In the genomic region with DNA sequence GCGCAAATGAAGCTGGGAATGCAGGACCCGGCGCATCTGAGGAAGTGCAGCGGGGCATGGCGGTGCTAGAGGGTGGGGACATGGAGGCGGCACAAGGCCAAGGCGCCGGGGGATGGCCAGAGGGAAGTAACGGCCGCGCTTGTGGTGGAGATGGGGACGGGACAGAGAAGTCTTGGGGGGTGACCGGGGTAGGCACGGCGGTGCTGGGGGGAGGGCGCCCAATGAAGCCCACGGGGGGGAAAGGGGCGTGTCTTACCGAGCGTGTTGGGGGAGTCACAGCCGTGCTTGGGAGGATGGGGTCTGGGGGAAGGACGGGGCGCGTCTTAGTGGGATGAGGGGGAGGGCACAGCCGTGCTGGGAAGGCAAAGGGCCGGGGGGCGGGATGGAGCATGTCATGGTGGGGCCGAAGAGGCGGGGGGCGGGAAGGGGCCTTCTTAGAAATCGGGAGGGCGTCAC, we compare ENCODE assay signal across 8 cellular contexts. TPM values are rescaled to one million over a fixed set of nuclear protein-coding genes. Genes with fewer than 3 reads are reported as not detected.
DNase-seq lines count a peak whose midpoint lies in the region; ATAC-seq, FAIRE-seq and TF ChIP-seq lines count a peak whose summit lies in the region.

No MANE protein-coding gene starts in this region.

- H3K4me1 Mint-ChIP-seq in CD4-positive, alpha-beta T cell (ENCODE audit: low read depth): no peaks in the 10 kb centered on the region
- peaks cover 0 to 4% (median 4%) of the 10 kb centered on the region in 3 donors for H3K4me1 Mint-ChIP-seq in T-cell

- no peaks in the 10 kb centered on the region for H3K27me3 Mint-ChIP-seq in CD4-positive, alpha-beta T cell
- peaks cover 6 to 12% of the 10 kb centered on the region in 2 donors for H3K27me3 Mint-ChIP-seq in T-cell

- H3K23ac ChIP-seq in neuronal stem cell (ENCODE audit: low read depth, low read length, poor library complexity): peak overlapping the region; percentile 73

- CTCF ChIA-PET in CD4-positive, alpha-beta T cell (lab: Charles Lee): no interaction called here
- CTCF ChIA-PET in T-cell (lab: Charles Lee) (no interaction called here), GM10248 (lab: Yijun Ruan, JAX) (no interaction called here)

- no peak overlapping the region for H3K4ac ChIP-seq in neuronal stem cell (ENCODE audit: low read length)

- no peaks in the 10 kb centered on the region for H3K79me1 ChIP-seq in neuronal stem cell (ENCODE audit: low read depth, low read length)

- no peak overlapping the region for H2AK5ac ChIP-seq in neuronal stem cell (ENCODE audit: low read depth, low read length)

- DNase-seq in CD4-positive, alpha-beta T cell: no peak
- peak in 2 of 34 experiments; percentile 0 to 12 for DNase-seq in T-cell
- DNase-seq in frontal cortex (ENCODE audit: low spot score in 2 of 2): peak; percentile 22 to 31
- DNase-seq in neuronal stem cell (ENCODE audit: low spot score): no peak
- DNase-seq in GM10248 (ENCODE audit: extremely low spot score): no peak

- no peaks in the 10 kb centered on the region for H3K9me3 ChIP-seq in CD4-positive, alpha-beta T cell (ENCODE audit: control insufficient read depth, low read length)
- H3K9me3 ChIP-seq in neuronal stem cell (replicated peaks in 1 of 2; ENCODE audit: control insufficient read depth in 2 of 2, insufficient read depth in 1 of 2, low read depth in 1 of 2, low read length in 2 of 2): peaks cover 0 to 10% of the 10 kb centered on the region in 2 donors

- no peaks in the 10 kb centered on the region for H3K4me1 ChIP-seq in neuronal stem cell (ENCODE audit: control insufficient read depth in 2 of 2, insufficient read depth in 1 of 2, low read depth in 1 of 2, low read length in 2 of 2)

- peak overlapping the region; percentile 62 for H3K4me2 ChIP-seq in neuronal stem cell (ENCODE audit: insufficient read depth, low read length, poor library complexity, severe bottlenecking)

- no peak overlapping the region for H2BK120ac ChIP-seq in neuronal stem cell (ENCODE audit: low read depth, low read length)

- TF ChIP-seq CTCF in CD4-positive, alpha-beta T cell (IDR thresholded peaks at IDR 0.05): no peak
- TF ChIP-seq CTCF in GM10248 (IDR thresholded peaks at IDR 0.05; ENCODE audit: control extremely low read depth, extremely low read depth, low read depth, missing control alignments): no peak

- peak overlapping the region; percentile 95 for H2AFZ ChIP-seq in neuronal stem cell (ENCODE audit: low read length)

- H3K9me3 Mint-ChIP-seq in CD4-positive, alpha-beta T cell: no peaks in the 10 kb centered on the region
- H3K9me3 Mint-ChIP-seq in T-cell: no peaks in the 10 kb centered on the region

- no CpG with 5 or more reads among the region's 32 CpGs for WGBS in neuronal stem cell (ENCODE audit: extremely low coverage in 2 of 2, insufficient read length in 2 of 2, insufficient replicate concordance in 1 of 2), 2 donors

- H3K36me3 ChIP-seq in neuronal stem cell (replicated peaks in 1 of 2; ENCODE audit: control insufficient read depth in 2 of 2, insufficient read depth in 2 of 2, low read length in 2 of 2): no peaks in the 10 kb centered on the region

- no peaks in the 10 kb centered on the region for H3K27me3 ChIP-seq in CD4-positive, alpha-beta T cell (ENCODE audit: control insufficient read depth, insufficient read depth, low read length)
- peaks cover 0 to 15% (median 0%) of the 10 kb centered on the region in 3 experiments for H3K27me3 ChIP-seq in neuronal stem cell (ENCODE audit: control insufficient read depth in 3 of 3, insufficient read depth in 3 of 3, low read depth in 1 of 3, low read length in 3 of 3)

- H3K27ac ChIP-seq in CD4-positive, alpha-beta T cell (ENCODE audit: low read depth, low read length): no peak overlapping the region
- H3K27ac ChIP-seq in neuronal stem cell (replicated peaks; ENCODE audit: low read length): peak overlapping the region; percentile 89

- POLR2A ChIA-PET in CD4-positive, alpha-beta T cell (lab: Charles Lee): no interaction called here
- POLR2A ChIA-PET in T-cell (lab: Charles Lee): interaction anchor here in 1 of 2 donors (0.6 kb wide), 1 partner anchor 173 kb away, joined by 4 read pairs; no protein-coding TSS in a partner anchor
- POLR2A ChIA-PET in GM10248 (lab: Yijun Ruan, JAX): no interaction called here

- peak overlapping the region; percentile 71 for H3K14ac ChIP-seq in neuronal stem cell (ENCODE audit: low read length)

- H3K27ac Mint-ChIP-seq in CD4-positive, alpha-beta T cell: no peak overlapping the region
- H3K27ac Mint-ChIP-seq in T-cell: peak overlapping the region; percentile 22 to 27

- ATAC-seq in CD4-positive, alpha-beta T cell (ENCODE audit: poor library complexity): no peak
- peak in 1 of 4 experiments; percentile 15 for ATAC-seq in T-cell (replicated peaks in 1 of 4)
- no peak for ATAC-seq in GM19467 (IDR thresholded peaks at IDR 0.05; ENCODE audit: unreplicated experiment)
- ATAC-seq in HG02571 (IDR thresholded peaks at IDR 0.05; ENCODE audit: unreplicated experiment): no peak
- no peak for ATAC-seq in HG03460 (IDR thresholded peaks at IDR 0.05; ENCODE audit: unreplicated experiment)

- peak overlapping the region; percentile 51 to 70 for H3K4me3 ChIP-seq in neuronal stem cell (ENCODE audit: low read length in 2 of 2)

- intact Hi-C loops in CD4-positive, alpha-beta T cell (cut with DNase I, micrococcal nuclease): no loop called here

- no peak overlapping the region for H2BK5ac ChIP-seq in neuronal stem cell (ENCODE audit: low read length)

- peak overlapping the region; percentile 82 for H3K4me3 Mint-ChIP-seq in CD4-positive, alpha-beta T cell
- peak overlapping the region; percentile 45 to 72 (median 59) for H3K4me3 Mint-ChIP-seq in T-cell

- FAIRE-seq in frontal cortex (lab: Jason Lieb, UNC): no peak

- H3K18ac ChIP-seq in neuronal stem cell (ENCODE audit: low read length): peak overlapping the region; percentile 64

- H2BK12ac ChIP-seq in neuronal stem cell (ENCODE audit: low read length): no peak overlapping the region

- no peak overlapping the region for H4K8ac ChIP-seq in neuronal stem cell (ENCODE audit: low read depth, low read length)

- no peak overlapping the region for H4K91ac ChIP-seq in neuronal stem cell (ENCODE audit: low read depth, low read length, poor library complexity)

- no peaks in the 10 kb centered on the region for H3K36me3 Mint-ChIP-seq in CD4-positive, alpha-beta T cell (ENCODE audit: low read depth)
- no peaks in the 10 kb centered on the region for H3K36me3 Mint-ChIP-seq in T-cell

- H2BK15ac ChIP-seq in neuronal stem cell (ENCODE audit: low read length): no peak overlapping the region

- H3K9ac ChIP-seq in neuronal stem cell (ENCODE audit: low read depth, low read length, poor library complexity): peak overlapping the region; percentile 81

RNA-seq across cellular contexts. Expression of a gene that starts 1.0 kb away (rescaled TPM):
- 1 to 10 TPM in 1 of 2 experiments, under 1 TPM in 1; 0.44 to 1.2 TPM for total RNA-seq in CD4-positive, alpha-beta T cell
- total RNA-seq in T-cell: 1 to 10 TPM; 1.4 to 4.7 (median 3.1) TPM
- 9.0 TPM for total RNA-seq in frontal cortex
- polyA plus RNA-seq in neuronal stem cell (2013, experiment 1 of 2): 2.0 TPM
- polyA plus RNA-seq in neuronal stem cell (2013, experiment 2 of 2): 2.3 TPM

Comparison
In these comparisons a context has a peak if more than half of its experiments do, and no peak if none do; other contexts are left out.
1. DNase-seq: peak in frontal cortex (2 of 2); none in CD4-positive, alpha-beta T cell (0 of 10), neuronal stem cell (single experiment) and GM10248 (single experiment).